In the genomic region with DNA sequence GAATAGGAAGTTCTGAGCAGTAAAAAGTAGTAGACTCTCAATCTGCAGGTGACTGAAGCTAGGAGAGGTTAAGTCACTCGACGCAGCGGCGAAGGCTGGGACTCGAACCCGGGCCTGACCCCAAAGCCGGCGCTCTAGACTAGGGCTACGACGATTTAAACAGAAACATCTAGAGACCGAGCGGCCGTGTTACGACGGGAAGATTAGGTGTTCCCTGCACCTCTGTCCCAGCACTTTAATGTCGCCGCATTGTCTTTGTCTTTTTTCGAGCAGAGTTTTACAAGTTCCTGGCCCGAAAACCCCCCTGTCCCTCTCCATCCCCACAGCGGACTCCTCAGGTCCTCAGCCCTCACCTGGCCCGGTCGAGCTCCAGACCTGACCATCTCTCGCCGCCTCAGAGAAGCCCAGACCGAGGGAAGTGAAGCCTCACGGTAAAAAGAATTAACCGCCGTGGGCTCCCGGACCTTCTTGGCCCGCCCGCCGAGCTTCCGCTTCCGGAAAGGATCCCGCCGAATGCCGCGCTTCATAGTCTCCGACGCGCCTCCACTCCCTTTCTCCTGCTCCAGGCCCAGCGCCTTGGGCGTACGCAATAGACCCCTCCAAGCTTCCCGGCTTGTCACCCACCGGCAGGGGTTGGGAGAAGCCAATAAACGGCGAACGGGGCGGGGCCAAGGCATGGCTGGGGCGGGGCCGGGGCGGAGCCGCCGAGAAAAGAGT, we compare ENCODE assay signal across 1 cellular context.
TF ChIP-seq lines count a peak whose summit lies in the region.

TSS of gene CCDC14 (minus strand) at position 439 of the 717 bp plus-strand sequence. CDS start at position 383, 56 bp downstream.

TF ChIP-seq in HepG2, 621 proteins besides CTCF, POLR2A, EP300 and RAD21 (continued from another document and continues in another):
- TF ChIP-seq NCOA1 (CRISPR knock-in tag; IDR thresholded peaks at IDR 0.05) (no peak), ZNF530 (CRISPR knock-in tag; IDR thresholded peaks at IDR 0.05; ENCODE audit: low read depth) (no peak), ZNF672 (CRISPR knock-in tag; IDR thresholded peaks at IDR 0.05) (no peak), MIXL1 (CRISPR knock-in tag; IDR thresholded peaks at IDR 0.05) (no peak), HDAC2 (CRISPR knock-in tag; IDR thresholded peaks at IDR 0.05) (no peak), NFRKB (IDR thresholded peaks at IDR 0.05) (no peak), SCMH1 (CRISPR knock-in tag; IDR thresholded peaks at IDR 0.05; ENCODE audit: borderline replicate concordance) (no peak), KDM6A (CRISPR knock-in tag; IDR thresholded peaks at IDR 0.05; ENCODE audit: low read depth) (no peak), ZNF235 (CRISPR knock-in tag; IDR thresholded peaks at IDR 0.05; ENCODE audit: borderline replicate concordance) (no peak), NFIC (IDR thresholded peaks at IDR 0.05; ENCODE audit: low read length) (no peak), ZNF296 (CRISPR knock-in tag; conservative IDR thresholded peaks at IDR 0.05) (no peak), GABPB1 (CRISPR knock-in tag; IDR thresholded peaks at IDR 0.05) (peak; percentile 93), FOXA1 (IDR thresholded peaks at IDR 0.05) (no peak), FOXA1 (CRISPR knock-in tag; IDR thresholded peaks at IDR 0.05) (no peak), ZNF329 (CRISPR knock-in tag; IDR thresholded peaks at IDR 0.05; ENCODE audit: low read depth) (no peak), ESRRA (CRISPR knock-in tag; IDR thresholded peaks at IDR 0.05; ENCODE audit: low read depth) (0 out of 2 replicates have a peak, but pooled peaks have one; percentile 20), SMARCC2 (IDR thresholded peaks at IDR 0.05) (no peak), ZNF280D (CRISPR knock-in tag; IDR thresholded peaks at IDR 0.05) (no peak), MEF2D (CRISPR knock-in tag; IDR thresholded peaks at IDR 0.05) (peak; percentile 22; the same call in 1 of the 2 replicates), ZNF350 (CRISPR knock-in tag; IDR thresholded peaks at IDR 0.05; ENCODE audit: borderline replicate concordance, low read depth) (peak; percentile 77; the same call in 1 of the 2 replicates), TEF (CRISPR knock-in tag; IDR thresholded peaks at IDR 0.05) (no peak), ZNF782 (CRISPR knock-in tag; IDR thresholded peaks at IDR 0.05; ENCODE audit: borderline replicate concordance) (no peak), ATM (IDR thresholded peaks at IDR 0.05; ENCODE audit: borderline replicate concordance) (no peak), PHB2 (IDR thresholded peaks at IDR 0.05; ENCODE audit: partially characterized antibody) (no peak), SMAD1 (CRISPR knock-in tag; IDR thresholded peaks at IDR 0.05; ENCODE audit: borderline replicate concordance, low read depth) (peak; percentile 35; the same call in 1 of the 2 replicates), XBP1 (CRISPR knock-in tag; IDR thresholded peaks at IDR 0.05) (no peak), GATAD1 (CRISPR knock-in tag; IDR thresholded peaks at IDR 0.05) (peak; percentile 82), RNF2 (conservative IDR thresholded peaks at IDR 0.05; ENCODE audit: low read depth) (no peak; the same call in 1 of the 2 replicates), ZNF546 (CRISPR knock-in tag; conservative IDR thresholded peaks at IDR 0.05) (no peak), ETV5 (CRISPR knock-in tag; IDR thresholded peaks at IDR 0.05; ENCODE audit: borderline replicate concordance) (peak; percentile 64), PHF21A (CRISPR knock-in tag; IDR thresholded peaks at IDR 0.05) (peak; percentile 86), HNF4A (CRISPR knock-in tag; IDR thresholded peaks at IDR 0.05) (no peak), ZNF607 (CRISPR knock-in tag; IDR thresholded peaks at IDR 0.05; ENCODE audit: borderline replicate concordance) (peak; percentile 22; the same call in 1 of the 2 replicates), SRSF9 (IDR thresholded peaks at IDR 0.05; ENCODE audit: borderline replicate concordance, insufficient read depth, low read depth, low read length, poor library complexity, severe bottlenecking) (no peak), RERE (CRISPR knock-in tag; IDR thresholded peaks at IDR 0.05; ENCODE audit: low read depth) (no peak), REPIN1 (CRISPR knock-in tag; IDR thresholded peaks at IDR 0.05; ENCODE audit: borderline replicate concordance, low read depth) (peak; percentile 66; the same call in 1 of the 2 replicates), KAT2B (IDR thresholded peaks at IDR 0.05; ENCODE audit: borderline replicate concordance, low read depth, low read length) (no peak), ZBTB3 (CRISPR knock-in tag; IDR thresholded peaks at IDR 0.05; ENCODE audit: borderline replicate concordance, low read depth) (no peak), HNF4G (IDR thresholded peaks at IDR 0.05; ENCODE audit: borderline replicate concordance, low read depth, low read length) (no peak), HNF4G (CRISPR knock-in tag; IDR thresholded peaks at IDR 0.05; ENCODE audit: borderline replicate concordance, low read depth) (no peak), ZC3H4 (CRISPR knock-in tag; IDR thresholded peaks at IDR 0.05; ENCODE audit: borderline replicate concordance) (no peak), ZNF30 (CRISPR knock-in tag; IDR thresholded peaks at IDR 0.05) (no peak)
- TF ChIP-seq, protein P1, sequence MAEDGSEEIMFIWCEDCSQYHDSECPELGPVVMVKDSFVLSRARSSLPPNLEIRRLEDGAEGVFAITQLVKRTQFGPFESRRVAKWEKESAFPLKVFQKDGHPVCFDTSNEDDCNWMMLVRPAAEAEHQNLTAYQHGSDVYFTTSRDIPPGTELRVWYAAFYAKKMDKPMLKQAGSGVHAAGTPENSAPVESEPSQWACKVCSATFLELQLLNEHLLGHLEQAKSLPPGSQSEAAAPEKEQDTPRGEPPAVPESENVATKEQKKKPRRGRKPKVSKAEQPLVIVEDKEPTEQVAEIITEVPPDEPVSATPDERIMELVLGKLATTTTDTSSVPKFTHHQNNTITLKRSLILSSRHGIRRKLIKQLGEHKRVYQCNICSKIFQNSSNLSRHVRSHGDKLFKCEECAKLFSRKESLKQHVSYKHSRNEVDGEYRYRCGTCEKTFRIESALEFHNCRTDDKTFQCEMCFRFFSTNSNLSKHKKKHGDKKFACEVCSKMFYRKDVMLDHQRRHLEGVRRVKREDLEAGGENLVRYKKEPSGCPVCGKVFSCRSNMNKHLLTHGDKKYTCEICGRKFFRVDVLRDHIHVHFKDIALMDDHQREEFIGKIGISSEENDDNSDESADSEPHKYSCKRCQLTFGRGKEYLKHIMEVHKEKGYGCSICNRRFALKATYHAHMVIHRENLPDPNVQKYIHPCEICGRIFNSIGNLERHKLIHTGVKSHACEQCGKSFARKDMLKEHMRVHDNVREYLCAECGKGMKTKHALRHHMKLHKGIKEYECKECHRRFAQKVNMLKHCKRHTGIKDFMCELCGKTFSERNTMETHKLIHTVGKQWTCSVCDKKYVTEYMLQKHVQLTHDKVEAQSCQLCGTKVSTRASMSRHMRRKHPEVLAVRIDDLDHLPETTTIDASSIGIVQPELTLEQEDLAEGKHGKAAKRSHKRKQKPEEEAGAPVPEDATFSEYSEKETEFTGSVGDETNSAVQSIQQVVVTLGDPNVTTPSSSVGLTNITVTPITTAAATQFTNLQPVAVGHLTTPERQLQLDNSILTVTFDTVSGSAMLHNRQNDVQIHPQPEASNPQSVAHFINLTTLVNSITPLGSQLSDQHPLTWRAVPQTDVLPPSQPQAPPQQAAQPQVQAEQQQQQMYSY (CRISPR knock-in tag; IDR thresholded peaks at IDR 0.05): peak; percentile 67; the same call in 1 of the 2 replicates
- TF ChIP-seq, protein P2, sequence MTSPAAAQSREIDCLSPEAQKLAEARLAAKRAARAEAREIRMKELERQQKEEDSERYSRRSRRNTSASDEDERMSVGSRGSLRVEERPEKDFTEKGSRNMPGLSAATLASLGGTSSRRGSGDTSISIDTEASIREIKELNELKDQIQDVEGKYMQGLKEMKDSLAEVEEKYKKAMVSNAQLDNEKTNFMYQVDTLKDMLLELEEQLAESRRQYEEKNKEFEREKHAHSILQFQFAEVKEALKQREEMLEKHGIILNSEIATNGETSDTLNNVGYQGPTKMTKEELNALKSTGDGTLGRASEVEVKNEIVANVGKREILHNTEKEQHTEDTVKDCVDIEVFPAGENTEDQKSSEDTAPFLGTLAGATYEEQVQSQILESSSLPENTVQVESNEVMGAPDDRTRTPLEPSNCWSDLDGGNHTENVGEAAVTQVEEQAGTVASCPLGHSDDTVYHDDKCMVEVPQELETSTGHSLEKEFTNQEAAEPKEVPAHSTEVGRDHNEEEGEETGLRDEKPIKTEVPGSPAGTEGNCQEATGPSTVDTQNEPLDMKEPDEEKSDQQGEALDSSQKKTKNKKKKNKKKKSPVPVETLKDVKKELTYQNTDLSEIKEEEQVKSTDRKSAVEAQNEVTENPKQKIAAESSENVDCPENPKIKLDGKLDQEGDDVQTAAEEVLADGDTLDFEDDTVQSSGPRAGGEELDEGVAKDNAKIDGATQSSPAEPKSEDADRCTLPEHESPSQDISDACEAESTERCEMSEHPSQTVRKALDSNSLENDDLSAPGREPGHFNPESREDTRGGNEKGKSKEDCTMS (CRISPR knock-in tag; conservative IDR thresholded peaks at IDR 0.05): no peak
